18 cellular contexts compared by ENCODE assay signal in the genomic region with DNA sequence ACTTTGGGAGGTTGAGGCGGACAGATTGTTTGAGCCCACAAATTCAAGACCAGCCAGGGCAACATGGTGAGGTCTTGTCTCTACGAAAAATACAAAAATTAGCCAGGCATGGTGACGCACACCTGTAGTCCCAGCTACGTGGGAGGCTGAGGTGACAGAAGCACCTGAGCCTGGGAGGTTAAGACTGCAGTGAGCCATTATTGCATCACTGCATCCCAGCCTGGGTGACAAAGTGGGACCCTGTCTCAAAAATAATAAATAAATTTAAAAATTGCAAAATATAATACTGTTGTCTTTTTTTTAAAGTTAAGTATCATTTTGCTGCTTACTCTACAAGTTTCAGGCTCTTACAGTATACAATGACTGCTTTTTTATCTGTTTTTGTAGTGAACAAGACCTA. TPM values are rescaled to one million over a fixed set of nuclear protein-coding genes. Genes with fewer than 3 reads are reported as not detected.
DNase-seq lines count a peak whose midpoint lies in the region; ATAC-seq and TF ChIP-seq lines count a peak whose summit lies in the region.
"Had no signal": no experiment of that assay in that cellular context is flagged by ENCODE, and none has a peak within 500 bp of the region (broad histone marks: within the 10 kb centered on the region; RNA-seq: fewer than 3 reads in every experiment).

No MANE protein-coding gene starts in this region.

- POLR2A ChIA-PET in CD4-positive, alpha-beta T cell (lab: Charles Lee) = interaction anchor here (0.8 to 21.7 kb wide), 2 partner anchors 9 to 21 kb away, joined by 3 to 914 read pairs; a partner anchor contains a TSS
- POLR2A ChIA-PET in A673 (lab: Charles Lee; ENCODE audit: low non-redundant PET) = no interaction called here

- no peak for ATAC-seq in CD4-positive, alpha-beta T cell (ENCODE audit: poor library complexity)
- ATAC-seq in T-helper 17 cell (no peak), natural killer cell (no peak)
- ATAC-seq: left colon, Right ventricle myocardium inferior had no signal

- DNase-seq in CD4-positive, alpha-beta T cell = no peak
- DNase-seq in T-helper 17 cell (no peak), natural killer cell (no peak), HuH-7 (ENCODE audit: low spot score) (no peak), A673 (ENCODE audit: low spot score) (no peak), epidermal melanocyte (ENCODE audit: insufficient read length, low spot score) (no peak)
- DNase-seq: anterior cingulate cortex; DMS 273 treated with DMSO at 0.1 percent for 48 hours; effector CD4-positive, alpha-beta T cell; glutamatergic neuron; GOT3; left colon; NCI-H510A treated with DMSO at 0.1 percent for 48 hours; T-helper 2 cell; thyroid gland; WERI-Rb-1 had no signal

- H3K79me2 ChIP-seq in ACC112 (ENCODE audit: control insufficient read depth, insufficient read depth, low read length, unreplicated experiment) = peaks cover 35% of the 10 kb centered on the region

- peak overlapping the region; percentile 16 for H3K4me3 Mint-ChIP-seq in CD4-positive, alpha-beta T cell
- peak overlapping the region; percentile 75 for H3K4me3 Mint-ChIP-seq in T-helper 17 cell
- H3K4me3 Mint-ChIP-seq in natural killer cell = peak overlapping the region; percentile 41

- BruUV-seq in A673 (replicated peaks; lab: Mats Ljungman, UMichigan) = no TSS peak

- peaks cover 62% of the 10 kb centered on the region for H3K4me1 Mint-ChIP-seq in CD4-positive, alpha-beta T cell (ENCODE audit: low read depth)
- H3K4me1 Mint-ChIP-seq in T-helper 17 cell (peaks cover 45% of the 10 kb centered on the region), natural killer cell (peaks cover 14 to 36% of the 10 kb centered on the region in 2 donors)

- H3K27me3 ChIP-seq in ACC112 (ENCODE audit: insufficient read depth, low read length) (no peaks in the 10 kb centered on the region), A673 (replicated peaks; ENCODE audit: insufficient read depth, low read depth, low read length, poor library complexity) (no peaks in the 10 kb centered on the region)
- H3K27me3 ChIP-seq in CD4-positive, alpha-beta T cell (ENCODE audit: control insufficient read depth, insufficient read depth, low read length) = no peaks in the 10 kb centered on the region
- H3K27me3 ChIP-seq: thyroid gland had no signal

- peaks cover 11% of the 10 kb centered on the region for H3K4me1 ChIP-seq in ACC112 (ENCODE audit: control insufficient read depth, insufficient read depth, low read length, unreplicated experiment)
- no peaks in the 10 kb centered on the region for H3K4me1 ChIP-seq in A673 (ENCODE audit: insufficient read depth, low read length, poor library complexity, severe bottlenecking)

- H2AFZ ChIP-seq in ACC112 (ENCODE audit: low read length, unreplicated experiment) = no peak overlapping the region

- H3K36me3 Mint-ChIP-seq in CD4-positive, alpha-beta T cell (ENCODE audit: low read depth) = peaks cover 85% of the 10 kb centered on the region
- H3K36me3 Mint-ChIP-seq in T-helper 17 cell (ENCODE audit: low read depth) = peaks cover 23% of the 10 kb centered on the region
- H3K36me3 Mint-ChIP-seq in natural killer cell = peaks cover 2% of the 10 kb centered on the region

- H3K9me3 ChIP-seq in CD4-positive, alpha-beta T cell (ENCODE audit: control insufficient read depth, low read length) = no peaks in the 10 kb centered on the region
- no peaks in the 10 kb centered on the region for H3K9me3 ChIP-seq in T-helper 17 cell (ENCODE audit: control insufficient read depth, low read length, poor library complexity, severe bottlenecking)
- no peaks in the 10 kb centered on the region for H3K9me3 ChIP-seq in A673 (ENCODE audit: low read depth, low read length, poor library complexity, severe bottlenecking)
- H3K9me3 ChIP-seq: thyroid gland had no signal

- CTCF ChIA-PET in CD4-positive, alpha-beta T cell (lab: Charles Lee) = interaction anchor here (0.6 to 1.1 kb wide), 3 partner anchors 10 to 59 kb away, joined by 3 to 4 read pairs (median 3); no protein-coding TSS in a partner anchor
- CTCF ChIA-PET in A673 (lab: Charles Lee) = no interaction called here

- H3K27ac Mint-ChIP-seq in CD4-positive, alpha-beta T cell = peak overlapping the region; percentile 99
- H3K27ac Mint-ChIP-seq in T-helper 17 cell (peak overlapping the region; percentile 96), natural killer cell (peak overlapping the region; percentile 68 to 97)

- no peak for TF ChIP-seq CTCF in CD4-positive, alpha-beta T cell (IDR thresholded peaks at IDR 0.05)
- TF ChIP-seq CTCF in natural killer cell (IDR thresholded peaks at IDR 0.05) = no peak
- no peak for TF ChIP-seq CTCF in A673 (conservative IDR thresholded peaks at IDR 0.05; ENCODE audit: low read depth, low read length)

- H3K4me3 ChIP-seq in ACC112 (ENCODE audit: low read depth, low read length) (no peak overlapping the region), A673 (ENCODE audit: low read depth, low read length, poor library complexity, severe bottlenecking) (no peak overlapping the region)
- H3K4me3 ChIP-seq: thyroid gland had no signal

- H3K27ac ChIP-seq in ACC112 (ENCODE audit: low read depth, low read length) = peak overlapping the region; percentile 36; the same call in 1 of the 2 replicates
- H3K27ac ChIP-seq in CD4-positive, alpha-beta T cell (ENCODE audit: low read depth, low read length) = no peak overlapping the region
- no peak overlapping the region for H3K27ac ChIP-seq in A673 (ENCODE audit: low read depth, low read length, poor library complexity, severe bottlenecking)
- H3K27ac ChIP-seq: thyroid gland, WERI-Rb-1 had no signal

- H3K9me3 Mint-ChIP-seq in CD4-positive, alpha-beta T cell = no peaks in the 10 kb centered on the region
- no peaks in the 10 kb centered on the region for H3K9me3 Mint-ChIP-seq in natural killer cell

- H3K36me3 ChIP-seq in ACC112 (ENCODE audit: insufficient read depth, low read length) (peaks cover 25% of the 10 kb centered on the region), A673 (ENCODE audit: insufficient read depth, low read length, poor library complexity, severe bottlenecking) (peaks cover 64% of the 10 kb centered on the region)

- intact Hi-C loops in CD4-positive, alpha-beta T cell (cut with DNase I, micrococcal nuclease) = loop anchor here in 1 of 2 experiments (10.0 kb wide), 1 partner anchor 482 kb away; a partner anchor contains a TSS
- intact Hi-C loops in natural killer cell (cut with micrococcal nuclease) = no loop called here
- intact Hi-C loops in A673 (cut with micrococcal nuclease; ENCODE audit: unreplicated experiment) = no loop called here

- H3K27me3 Mint-ChIP-seq in CD4-positive, alpha-beta T cell = no peaks in the 10 kb centered on the region
- no peaks in the 10 kb centered on the region for H3K27me3 Mint-ChIP-seq in T-helper 17 cell
- no peaks in the 10 kb centered on the region for H3K27me3 Mint-ChIP-seq in natural killer cell (ENCODE audit: low read depth in 2 of 2)

RNA-seq across cellular contexts. Expression of a gene that starts 4.0 kb away (rescaled TPM):
- 100 to 1,000 TPM; 160 to 164 TPM for total RNA-seq in CD4-positive, alpha-beta T cell
- 100 to 1,000 TPM; 191 to 257 TPM for total RNA-seq in T-helper 17 cell
- 100 to 1,000 TPM; 136 to 148 (median 141) TPM for total RNA-seq in natural killer cell
- 23.7 and 24.2 TPM in 2 replicates for total RNA-seq in A673 (2021)

RNA-seq across cellular contexts. Expression of a gene that starts 30.1 kb away (rescaled TPM):
- total RNA-seq in CD4-positive, alpha-beta T cell = 100 to 1,000 TPM; 230 to 231 TPM
- total RNA-seq in T-helper 17 cell (100 to 1,000 TPM; 222 to 231 TPM), natural killer cell (100 to 1,000 TPM; 137 to 188 (median 154) TPM), A673 (2021) (154 and 161 TPM in 2 replicates)

Comparison
In these comparisons a context has a peak if more than half of its experiments do, and no peak if none do; other contexts are left out.
1. H3K4me3 Mint-ChIP-seq: peak in every context shown above with its lines; median percentile 75 in T-helper 17 cell; 41 in natural killer cell; 16 in CD4-positive, alpha-beta T cell.